23 cellular contexts compared by ENCODE assay signal in the genomic region with DNA sequence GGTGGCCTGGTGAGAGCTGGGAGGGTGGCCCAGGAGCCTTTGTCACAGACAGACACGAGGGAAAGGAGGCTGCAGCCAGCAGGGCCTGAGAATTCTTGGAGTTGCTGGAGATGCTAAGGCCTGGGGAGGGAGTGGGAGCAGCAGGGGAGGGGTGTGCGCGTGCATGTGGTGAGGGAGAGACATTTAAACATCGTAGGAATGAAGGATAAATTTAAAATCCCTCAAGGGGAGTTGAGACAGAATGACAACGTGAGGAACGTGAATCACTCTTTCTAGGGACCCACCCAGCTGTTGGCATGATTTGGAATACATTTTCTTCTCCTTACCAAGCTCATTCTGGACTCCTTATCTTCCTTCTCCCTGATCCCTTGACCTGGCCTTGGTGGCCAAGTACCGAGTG.
"Had no signal": no experiment of that assay in that cellular context is flagged by ENCODE, and none has a peak within 500 bp of the region (broad histone marks: within the 10 kb centered on the region; RNA-seq: fewer than 3 reads in every experiment).

No MANE protein-coding gene starts in this region.

- H3K4me1 Mint-ChIP-seq: mesothelial cell of epicardium had no signal

- H3K4me3 Mint-ChIP-seq: dendritic cell treated with granulocyte-macrophage colony-stimulating factor and Interleukin-4, amounts not matched to agents 40 ng/mL and 50 ng/mL, for 4 days; effector memory CD8-positive, alpha-beta T cell; endodermal cell; mesothelial cell of epicardium had no signal

- H3K27me3 ChIP-seq: gastrocnemius medialis, left lung had no signal

- H3K36me3 Mint-ChIP-seq: mesothelial cell of epicardium had no signal

- H3K27ac Mint-ChIP-seq: dendritic cell treated with granulocyte-macrophage colony-stimulating factor and Interleukin-4, amounts not matched to agents 40 ng/mL and 50 ng/mL, for 4 days; effector memory CD8-positive, alpha-beta T cell; endodermal cell; mesothelial cell of epicardium had no signal

- H3K9me3 Mint-ChIP-seq: dendritic cell treated with granulocyte-macrophage colony-stimulating factor and Interleukin-4, amounts not matched to agents 40 ng/mL and 50 ng/mL, for 4 days; endodermal cell; mesothelial cell of epicardium had no signal

- H3K4me1 ChIP-seq: esophagus squamous epithelium, gastrocnemius medialis, heart right ventricle, left lung, lower lobe of right lung had no signal

- ATAC-seq: effector memory CD8-positive, alpha-beta T cell; esophagus mucosa; gastrocnemius medialis; heart right ventricle; left cardiac atrium; left lung; left ventricle myocardium superior; lower lobe of right lung; mucosa of descending colon had no signal

- H3K36me3 ChIP-seq: esophagus squamous epithelium, gastrocnemius medialis, heart right ventricle, left lung, lower lobe of right lung had no signal

- H3K9me3 ChIP-seq: esophagus squamous epithelium, gastrocnemius medialis, heart right ventricle, left lung, lower lobe of right lung, mucosa of descending colon had no signal

- DNase-seq: cortex of kidney; effector CD8-positive, alpha-beta T cell; effector memory CD8-positive, alpha-beta T cell; endodermal cell; erythroblast; esophagus squamous epithelium; foreskin fibroblast; foreskin melanocyte; gastrocnemius medialis; glutamatergic neuron; head of caudate nucleus; heart right ventricle; hippocampal formation; left cardiac atrium; left lung; left ventricle myocardium superior; lower lobe of right lung; mesenchymal stem cell; mucosa of descending colon had no signal

- H3K27ac ChIP-seq: epithelial cell of prostate, esophagus squamous epithelium, gastrocnemius medialis, heart right ventricle, left lung, lower lobe of right lung had no signal

- H3K4me3 ChIP-seq: esophagus squamous epithelium, gastrocnemius medialis, heart right ventricle, left lung, lower lobe of right lung, mucosa of descending colon had no signal
